In genomic region chr9:84621811-84622210, GRCh38 we compare ENCODE assay signal across 33 cellular contexts. TPM values are rescaled to one million over a fixed set of nuclear protein-coding genes. Genes with fewer than 3 reads are reported as not detected.
"Had no signal": no experiment of that assay in that cellular context is flagged by ENCODE, and none has a peak within 500 bp of the region (broad histone marks: within the 10 kb centered on the region; RNA-seq: fewer than 3 reads in every experiment).

No MANE protein-coding gene starts in this region.

- H3K27ac ChIP-seq: adrenal gland, ascending aorta, body of pancreas, brain microvascular endothelial cell, breast epithelium, cardiac muscle cell had no signal

- H3K36me3 ChIP-seq: adrenal gland, ascending aorta, brain microvascular endothelial cell, breast epithelium, cardiac muscle cell had no signal

- FAIRE-seq: astrocyte had no signal

- H3K4me1 ChIP-seq: adrenal gland, ascending aorta, body of pancreas, breast epithelium had no signal

- DNase-seq: activated effector memory CD4-positive, alpha-beta T cell treated with anti-CD3 and anti-CD28 coated beads, Interleukin-2, amount 50 U/mL, for 16 hours; activated effector memory CD4-positive, alpha-beta T cell treated with Interleukin-2 at 50 U/mL for 16 hours; activated gamma-delta T cell; activated gamma-delta T cell treated with Interleukin-2 at 50 U/mL for 16 hours; activated naive CD4-positive, alpha-beta T cell; activated naive CD4-positive, alpha-beta T cell treated with anti-CD3 and anti-CD28 coated beads for 36 hours; activated naive CD4-positive, alpha-beta T cell treated with anti-CD3 and anti-CD28 coated beads, Interleukin-2, amount 10 ng/mL, durations not matched to agents 7 days and 5 days; activated naive CD4-positive, alpha-beta T cell treated with anti-CD3 and anti-CD28 coated beads, Interleukin-2, amount 50 U/mL, for 16 hours; activated naive CD4-positive, alpha-beta T cell treated with Interleukin-2 at 50 U/mL for 16 hours; activated naive CD8-positive, alpha-beta T cell treated with anti-CD3 and anti-CD28 coated beads for 36 hours; activated naive CD8-positive, alpha-beta T cell treated with anti-CD3 and anti-CD28 coated beads, Interleukin-2, amount 10 ng/mL, durations not matched to agents 7 days and 5 days; activated naive CD8-positive, alpha-beta T cell treated with anti-CD3 and anti-CD28 coated beads, Interleukin-2, amount 50 U/mL, for 24 hours; activated T-cell treated with anti-CD3 and anti-CD28 coated beads, Interleukin-2, amount 50 U/mL, for 1 hour; activated T-cell treated with anti-CD3 and anti-CD28 coated beads, Interleukin-2, amount 50 U/mL, for 24 hours; activated T-cell treated with anti-CD3 and anti-CD28 coated beads, Interleukin-2, amount 50 U/mL, for 4 hours; activated T-cell treated with anti-CD3 and anti-CD28 coated beads, Interleukin-2, amount 50 U/mL, for 48 hours; activated T-cell treated with anti-CD3 and anti-CD28 coated beads, Interleukin-2, amount 50 U/mL, for 72 hours; adrenal gland; amniotic stem cell; amygdala; anterior cingulate cortex; aorta; body of pancreas; brain microvascular endothelial cell; caudate nucleus; central memory CD4-positive, alpha-beta T cell; cerebellar nuclear complex had no signal

- H3K4me3 ChIP-seq: adrenal gland, ascending aorta, body of pancreas, breast epithelium, cardiac muscle cell had no signal

- H3K9me3 ChIP-seq: adrenal gland, ascending aorta, body of pancreas, breast epithelium had no signal

- H3K27me3 ChIP-seq: adrenal gland, ascending aorta, body of pancreas, brain microvascular endothelial cell, breast epithelium, cardiac muscle cell had no signal

- ATAC-seq: activated naive CD4-positive, alpha-beta T cell treated with anti-CD3 and anti-CD28 coated beads, Interleukin-2, amount 50 U/mL, for 72 hours; activated naive CD8-positive, alpha-beta T cell treated with anti-CD3 and anti-CD28 coated beads, Interleukin-2, amount 50 U/mL, for 24 hours; activated T-cell treated with anti-CD3 and anti-CD28 coated beads, Interleukin-2, amount 50 U/mL, for 4 hours; activated T-cell treated with anti-CD3 and anti-CD28 coated beads, Interleukin-2, amount 50 U/mL, for 72 hours; activated T-helper 17 cell treated with anti-CD3 and anti-CD28 coated beads, Interleukin-2, amount 50 U/mL, for 72 hours; body of pancreas had no signal

RNA-seq across cellular contexts. Expression of gene NTRK2, which starts 47.7 kb away (rescaled TPM):
- total RNA-seq: activated naive CD8-positive, alpha-beta T cell treated with anti-CD3 and anti-CD28 coated beads, Interleukin-2, amount 10 ng/mL, durations not matched to agents 7 days and 5 days had no signal
